8 cellular contexts compared by ENCODE assay signal in genomic region chr14:71320107-71320733, GRCh38. TPM values are rescaled to one million over a fixed set of nuclear protein-coding genes. Genes with fewer than 3 reads are reported as not detected.
DNase-seq lines count a peak whose midpoint lies in the region; ATAC-seq and TF ChIP-seq lines count a peak whose summit lies in the region.

Gene SIPA1L1 (plus strand): TSS chr14:71320476.

- intact Hi-C loops in left cardiac atrium (cut with DNase I), result loop anchor here in 1 of 2 donors (10.0 kb wide), 2 partner anchors 185 to 435 kb away; no protein-coding TSS in a partner anchor

- H3K4me1 Mint-ChIP-seq in T-helper 1 cell treated with Interleukin-12 subunit alpha and Interleukin-12 subunit beta and Interleukin-4 antibody, amounts not matched to agents 30 μg/mL and 1 μg/mL, for 36 hours (ENCODE audit: low read depth), result peaks cover 43% of the 10 kb centered on the region
- H3K4me1 Mint-ChIP-seq in progenitor cell of endocrine pancreas (ENCODE audit: low read depth), result peaks cover 27% of the 10 kb centered on the region

- TF ChIP-seq CTCF in GM13977 (IDR thresholded peaks at IDR 0.05; ENCODE audit: extremely low read depth, insufficient read depth, missing control alignments), result no peak
- no peak for TF ChIP-seq CTCF in progenitor cell of endocrine pancreas (IDR thresholded peaks at IDR 0.05; ENCODE audit: unreplicated experiment)

- peak within 1 kb of the TSS; percentile 89 for H3K27ac Mint-ChIP-seq in T-helper 1 cell treated with Interleukin-12 subunit alpha and Interleukin-12 subunit beta and Interleukin-4 antibody, amounts not matched to agents 30 μg/mL and 1 μg/mL, for 36 hours
- peak within 1 kb of the TSS; percentile 98 for H3K27ac Mint-ChIP-seq in progenitor cell of endocrine pancreas

- H3K36me3 Mint-ChIP-seq in T-helper 1 cell treated with Interleukin-12 subunit alpha and Interleukin-12 subunit beta and Interleukin-4 antibody, amounts not matched to agents 30 μg/mL and 1 μg/mL, for 36 hours (ENCODE audit: low read depth), result peaks cover 6% of the 10 kb centered on the region
- H3K36me3 Mint-ChIP-seq in progenitor cell of endocrine pancreas (ENCODE audit: insufficient read depth), result no peaks in the 10 kb centered on the region

- in situ Hi-C loops in GM13977 (cut with MboI; ENCODE audit: low pct_unique_long_range_greater_than_20kb, low sequenced_read_pairs, unreplicated experiment), result no loop called here

- peak within 1 kb of the TSS; percentile 91 for H3K4me3 Mint-ChIP-seq in T-helper 1 cell treated with Interleukin-12 subunit alpha and Interleukin-12 subunit beta and Interleukin-4 antibody, amounts not matched to agents 30 μg/mL and 1 μg/mL, for 36 hours
- H3K4me3 Mint-ChIP-seq in progenitor cell of endocrine pancreas (ENCODE audit: low read depth), result peak within 1 kb of the TSS; percentile 94

- no peaks in the 10 kb centered on the region for H3K9me3 Mint-ChIP-seq in T-helper 1 cell treated with Interleukin-12 subunit alpha and Interleukin-12 subunit beta and Interleukin-4 antibody, amounts not matched to agents 30 μg/mL and 1 μg/mL, for 36 hours
- H3K9me3 Mint-ChIP-seq in progenitor cell of endocrine pancreas (ENCODE audit: low read depth), result no peaks in the 10 kb centered on the region

- peak; percentile 95 for DNase-seq in GM13977 (ENCODE audit: low spot score)
- peak; percentile 99 for DNase-seq in NCI-H1694 (lab: John Stamatoyannopoulos, UW)
- peak; percentile 97 for DNase-seq in amniotic stem cell (lab: John Stamatoyannopoulos, UW)
- peak; percentile 98 for DNase-seq in left cardiac atrium
- peak; percentile 96 for DNase-seq in progenitor cell of endocrine pancreas (ENCODE audit: low spot score, unreplicated experiment)
- peak; percentile 99 for DNase-seq in ureter (ENCODE audit: low spot score)

- no peaks in the 10 kb centered on the region for H3K27me3 Mint-ChIP-seq in T-helper 1 cell treated with Interleukin-12 subunit alpha and Interleukin-12 subunit beta and Interleukin-4 antibody, amounts not matched to agents 30 μg/mL and 1 μg/mL, for 36 hours (ENCODE audit: low read depth)
- no peaks in the 10 kb centered on the region for H3K27me3 Mint-ChIP-seq in progenitor cell of endocrine pancreas

- ATAC-seq in HG02884 (IDR thresholded peaks at IDR 0.05; ENCODE audit: unreplicated experiment) (peak; percentile 75), left cardiac atrium (peak; percentile 96 to 97)

RNA-seq across cellular contexts. Expression of gene SIPA1L1, which starts in this region (rescaled TPM):
- total RNA-seq in left cardiac atrium (10 to 100 TPM in 1 of 2 donors, 1 to 10 TPM in 1; 6.7 to 12.5 TPM), progenitor cell of endocrine pancreas (101 and 105 TPM in 2 replicates), ureter (58.2 TPM)

Comparison
In these comparisons a context has a peak if more than half of its experiments do, and no peak if none do; other contexts are left out.
1. Peak in every context shown above with its lines: DNase-seq and ATAC-seq.